Comparison of ENCODE assay signal across 1 cellular context in the genomic region with DNA sequence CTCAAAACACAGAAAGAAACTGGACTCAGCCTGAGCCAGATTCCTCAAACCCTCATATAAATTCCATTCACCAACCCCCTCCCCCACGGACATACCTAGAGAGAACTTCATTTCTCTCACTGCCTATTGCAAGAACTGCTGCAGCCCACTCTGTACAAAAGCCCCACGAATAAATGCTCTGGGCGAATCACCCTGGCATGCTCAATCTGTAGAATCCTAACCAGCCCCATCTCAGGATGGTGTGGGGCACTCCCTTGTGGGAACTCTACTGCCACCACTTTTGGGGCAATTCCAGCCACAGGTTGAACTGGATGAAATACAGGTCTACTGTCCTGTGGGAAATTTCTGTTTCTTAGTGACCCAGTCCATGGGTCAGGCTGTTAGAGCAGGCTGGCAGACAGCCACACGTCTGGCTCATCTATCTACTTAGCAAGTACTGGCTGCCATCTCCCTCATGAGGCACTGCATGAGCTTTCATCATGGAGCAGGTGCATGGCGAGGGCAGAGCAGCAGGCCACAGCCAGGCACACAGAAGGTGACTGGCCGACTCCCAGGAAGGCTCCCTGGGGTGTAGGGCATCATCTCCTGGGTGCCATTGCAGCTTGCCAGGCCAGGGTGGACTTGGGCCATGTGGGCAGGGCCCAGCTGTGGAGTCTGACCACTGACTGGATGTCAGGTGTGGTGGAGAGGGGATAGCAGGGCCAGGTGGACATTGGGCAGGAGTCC.
TF ChIP-seq lines count a peak whose summit lies in the region.

No MANE protein-coding gene starts in this region.

TF ChIP-seq in HCT116, 20 proteins besides CTCF, POLR2A, EP300 and RAD21:
- TF ChIP-seq EZH2phosphoT487 (IDR thresholded peaks at IDR 0.05; ENCODE audit: borderline replicate concordance) (no peak), ELF1 (IDR thresholded peaks at IDR 0.05; ENCODE audit: borderline replicate concordance, low read depth) (no peak), JUND (IDR thresholded peaks at IDR 0.05) (no peak), CBX3 (IDR thresholded peaks at IDR 0.05; ENCODE audit: low read depth) (no peak), POLR2AphosphoS5 (IDR thresholded peaks at IDR 0.05; ENCODE audit: low read depth, low read length) (no peak), ZNF274 (IDR thresholded peaks at IDR 0.05; ENCODE audit: low read depth, low read length) (no peak), ZFX (IDR thresholded peaks at IDR 0.05) (no peak), FOSL1 (IDR thresholded peaks at IDR 0.05; ENCODE audit: low read depth) (no peak), SRF (IDR thresholded peaks at IDR 0.05; ENCODE audit: low read depth) (no peak)
- TF ChIP-seq, protein P1, sequence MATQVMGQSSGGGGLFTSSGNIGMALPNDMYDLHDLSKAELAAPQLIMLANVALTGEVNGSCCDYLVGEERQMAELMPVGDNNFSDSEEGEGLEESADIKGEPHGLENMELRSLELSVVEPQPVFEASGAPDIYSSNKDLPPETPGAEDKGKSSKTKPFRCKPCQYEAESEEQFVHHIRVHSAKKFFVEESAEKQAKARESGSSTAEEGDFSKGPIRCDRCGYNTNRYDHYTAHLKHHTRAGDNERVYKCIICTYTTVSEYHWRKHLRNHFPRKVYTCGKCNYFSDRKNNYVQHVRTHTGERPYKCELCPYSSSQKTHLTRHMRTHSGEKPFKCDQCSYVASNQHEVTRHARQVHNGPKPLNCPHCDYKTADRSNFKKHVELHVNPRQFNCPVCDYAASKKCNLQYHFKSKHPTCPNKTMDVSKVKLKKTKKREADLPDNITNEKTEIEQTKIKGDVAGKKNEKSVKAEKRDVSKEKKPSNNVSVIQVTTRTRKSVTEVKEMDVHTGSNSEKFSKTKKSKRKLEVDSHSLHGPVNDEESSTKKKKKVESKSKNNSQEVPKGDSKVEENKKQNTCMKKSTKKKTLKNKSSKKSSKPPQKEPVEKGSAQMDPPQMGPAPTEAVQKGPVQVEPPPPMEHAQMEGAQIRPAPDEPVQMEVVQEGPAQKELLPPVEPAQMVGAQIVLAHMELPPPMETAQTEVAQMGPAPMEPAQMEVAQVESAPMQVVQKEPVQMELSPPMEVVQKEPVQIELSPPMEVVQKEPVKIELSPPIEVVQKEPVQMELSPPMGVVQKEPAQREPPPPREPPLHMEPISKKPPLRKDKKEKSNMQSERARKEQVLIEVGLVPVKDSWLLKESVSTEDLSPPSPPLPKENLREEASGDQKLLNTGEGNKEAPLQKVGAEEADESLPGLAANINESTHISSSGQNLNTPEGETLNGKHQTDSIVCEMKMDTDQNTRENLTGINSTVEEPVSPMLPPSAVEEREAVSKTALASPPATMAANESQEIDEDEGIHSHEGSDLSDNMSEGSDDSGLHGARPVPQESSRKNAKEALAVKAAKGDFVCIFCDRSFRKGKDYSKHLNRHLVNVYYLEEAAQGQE (IDR thresholded peaks at IDR 0.05; ENCODE audit: low read depth) = no peak
- TF ChIP-seq, protein P2, sequence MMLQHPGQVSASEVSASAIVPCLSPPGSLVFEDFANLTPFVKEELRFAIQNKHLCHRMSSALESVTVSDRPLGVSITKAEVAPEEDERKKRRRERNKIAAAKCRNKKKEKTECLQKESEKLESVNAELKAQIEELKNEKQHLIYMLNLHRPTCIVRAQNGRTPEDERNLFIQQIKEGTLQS (IDR thresholded peaks at IDR 0.05) = no peak
